ENCODE assay signal across 24 cellular contexts in the genomic region with DNA sequence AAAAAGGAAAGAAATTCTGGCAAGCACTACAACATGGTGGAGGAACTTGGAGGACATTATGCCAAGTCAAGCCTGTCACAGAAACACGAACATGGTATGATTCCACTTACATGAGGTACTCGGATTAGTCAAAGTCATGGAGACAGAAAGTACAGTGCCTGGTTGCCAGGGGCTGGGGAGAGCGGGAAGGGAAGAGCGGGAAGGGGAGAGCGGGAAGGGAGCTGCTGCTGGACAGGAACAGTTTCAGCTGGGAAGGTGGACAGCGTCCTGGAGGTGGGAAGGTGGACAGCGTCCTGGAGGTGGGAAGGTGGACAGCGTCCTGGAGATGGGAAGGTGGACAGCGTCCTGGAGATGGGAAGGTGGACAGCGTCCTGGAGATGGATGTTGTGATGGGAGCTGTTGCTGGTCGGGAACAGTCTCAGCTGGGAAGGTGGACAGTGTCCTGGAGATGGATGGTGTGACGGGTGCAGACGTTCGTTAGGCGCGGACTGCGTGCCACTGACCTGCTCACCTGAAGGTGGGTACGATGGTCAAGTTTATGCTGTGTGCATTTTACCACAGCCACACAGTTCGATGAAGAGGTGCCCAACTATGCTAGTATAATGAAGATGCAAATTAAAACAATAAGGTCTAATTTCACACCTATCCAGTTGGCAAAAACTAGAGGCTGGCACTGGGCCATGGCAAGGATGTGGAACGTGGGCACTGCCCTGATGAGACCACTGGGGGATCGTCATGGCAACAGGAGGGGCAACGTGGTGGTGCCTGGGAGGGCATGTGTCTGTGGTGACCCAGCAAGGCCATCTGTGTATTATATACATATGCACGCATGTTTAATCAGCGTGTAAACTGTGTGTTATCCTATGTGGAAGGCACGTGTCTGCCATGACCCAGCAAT.
A peak's percentile ranks its signal among the peaks of the same experiment; 100 is the strongest.
DNase-seq lines count a peak whose midpoint lies in the region; ATAC-seq, FAIRE-seq and TF ChIP-seq lines count a peak whose summit lies in the region.
"Had no signal": no experiment of that assay in that cellular context is flagged by ENCODE, and none has a peak within 500 bp of the region (broad histone marks: within the 10 kb centered on the region; RNA-seq: fewer than 3 reads in every experiment).

No MANE protein-coding gene starts in this region.

- no peak overlapping the region for H3K27ac Mint-ChIP-seq in activated T-helper 2 cell treated with anti-CD3 and anti-CD28 coated beads, Interferon-gamma antibody, Interleukin-2, Interleukin-4, amounts not matched to agents 10 μg/mL and 5 μg/mL and 100 μg/mL, durations not matched to agents 14 hours and 24 hours and 36 hours
- H3K27ac Mint-ChIP-seq: T-helper 17 cell had no signal

- no peak for TF ChIP-seq EP300 in HepG2 (IDR thresholded peaks at IDR 0.05; ENCODE audit: low read depth in 2 of 2, low read length in 2 of 2)
- TF ChIP-seq EP300 in HepG2 (CRISPR knock-in tag; IDR thresholded peaks at IDR 0.05; ENCODE audit: borderline replicate concordance) = no peak

- H3K4me3 Mint-ChIP-seq in activated T-helper 2 cell treated with anti-CD3 and anti-CD28 coated beads, Interferon-gamma antibody, Interleukin-2, Interleukin-4, amounts not matched to agents 10 μg/mL and 5 μg/mL and 100 μg/mL, durations not matched to agents 14 hours and 24 hours and 36 hours (ENCODE audit: low read depth) = no peak overlapping the region
- H3K4me3 Mint-ChIP-seq: T-helper 17 cell had no signal

- H3K27ac ChIP-seq in right lobe of liver (no peak overlapping the region), HepG2 (ENCODE audit: extremely low read length, insufficient read depth, low read length) (no peak overlapping the region), dorsolateral prefrontal cortex (peak overlapping the region in 47 of 59 donors; percentile 4 to 100 (median 97)), osteoblast (ENCODE audit: low read depth, low read length) (no peak overlapping the region), uterus (no peak overlapping the region)
- H3K27ac ChIP-seq: C4-2B, parathyroid adenoma had no signal

- no peak for TF ChIP-seq RAD21 in HepG2 (CRISPR knock-in tag; IDR thresholded peaks at IDR 0.05)

- H3K4me1 ChIP-seq in right lobe of liver (no peaks in the 10 kb centered on the region), HepG2 (ENCODE audit: insufficient read depth, low read length) (peaks cover 24% of the 10 kb centered on the region), osteoblast (ENCODE audit: insufficient read depth, low read length) (peaks cover 18% of the 10 kb centered on the region), uterus (no peaks in the 10 kb centered on the region)
- H3K4me1 ChIP-seq: parathyroid adenoma had no signal

- peaks cover 12% of the 10 kb centered on the region for H3K4me1 Mint-ChIP-seq in activated T-helper 2 cell treated with anti-CD3 and anti-CD28 coated beads, Interferon-gamma antibody, Interleukin-2, Interleukin-4, amounts not matched to agents 10 μg/mL and 5 μg/mL and 100 μg/mL, durations not matched to agents 14 hours and 24 hours and 36 hours (ENCODE audit: low read depth)

- H4K20me1 ChIP-seq in HepG2 (ENCODE audit: insufficient read depth, low read length) (no peaks in the 10 kb centered on the region), osteoblast (ENCODE audit: insufficient read depth, low read length) (peaks cover 19% of the 10 kb centered on the region)

- WGBS in right lobe of liver (ENCODE audit: insufficient coverage, low coverage, low lambda C conversion rate, missing lambda C conversion rate) = 92% methylated on average over 8 of the region's 25 CpGs
- WGBS in HepG2 (ENCODE audit: low lambda C conversion rate) = 93% methylated on average over 25 of the region's 25 CpGs

- no peaks in the 10 kb centered on the region for H3K27me3 ChIP-seq in right lobe of liver
- no peaks in the 10 kb centered on the region; a peak in 1 of 5 replicates for H3K27me3 ChIP-seq in HepG2 (ENCODE audit: control insufficient read depth in 1 of 2, insufficient read depth in 2 of 2, low read length in 2 of 2)
- no peaks in the 10 kb centered on the region for H3K27me3 ChIP-seq in dorsolateral prefrontal cortex
- no peaks in the 10 kb centered on the region for H3K27me3 ChIP-seq in osteoblast (ENCODE audit: insufficient read depth, low read length)
- no peaks in the 10 kb centered on the region for H3K27me3 ChIP-seq in uterus

- no peak overlapping the region for H2AFZ ChIP-seq in HepG2 (ENCODE audit: low read length)
- H2AFZ ChIP-seq in osteoblast (ENCODE audit: low read length) = no peak overlapping the region
- H2AFZ ChIP-seq: parathyroid adenoma had no signal

- H3K9ac ChIP-seq in HepG2 (ENCODE audit: insufficient read depth, low read depth, low read length) = no peak overlapping the region
- H3K9ac ChIP-seq: parathyroid adenoma had no signal

- H3K36me3 Mint-ChIP-seq in activated T-helper 2 cell treated with anti-CD3 and anti-CD28 coated beads, Interferon-gamma antibody, Interleukin-2, Interleukin-4, amounts not matched to agents 10 μg/mL and 5 μg/mL and 100 μg/mL, durations not matched to agents 14 hours and 24 hours and 36 hours (ENCODE audit: low read depth) = no peaks in the 10 kb centered on the region

- no TSS peak for BruUV-seq in HepG2 (replicated peaks; lab: Mats Ljungman, UMichigan)

- peak in 1 of 4 donors; percentile 18 for ATAC-seq in right lobe of liver
- ATAC-seq in HepG2 = no peak
- ATAC-seq: esophagus mucosa, T-helper 17 cell had no signal

- no peaks in the 10 kb centered on the region for H3K9me3 Mint-ChIP-seq in activated T-helper 2 cell treated with anti-CD3 and anti-CD28 coated beads, Interferon-gamma antibody, Interleukin-2, Interleukin-4, amounts not matched to agents 10 μg/mL and 5 μg/mL and 100 μg/mL, durations not matched to agents 14 hours and 24 hours and 36 hours

- H3K4me2 ChIP-seq in HepG2 (ENCODE audit: low read depth, low read length) = no peak overlapping the region
- H3K4me2 ChIP-seq in osteoblast (ENCODE audit: insufficient read depth, low read length) = no peak overlapping the region

- TF ChIP-seq POLR2A in right lobe of liver (IDR thresholded peaks at IDR 0.05) (no peak), HepG2 (IDR thresholded peaks at IDR 0.05; ENCODE audit: insufficient read depth in 1 of 2, low read depth in 2 of 2, low read length in 2 of 2) (no peak), uterus (IDR thresholded peaks at IDR 0.05) (no peak)

- no peaks in the 10 kb centered on the region for H3K9me3 ChIP-seq in right lobe of liver
- no peaks in the 10 kb centered on the region for H3K9me3 ChIP-seq in HepG2 (ENCODE audit: low read length)
- no peaks in the 10 kb centered on the region for H3K9me3 ChIP-seq in osteoblast (ENCODE audit: low read depth, low read length)
- H3K9me3 ChIP-seq in uterus = no peaks in the 10 kb centered on the region

- no peak for FAIRE-seq in HepG2 (lab: Jason Lieb, UNC)
- FAIRE-seq: GM18507, H54, keratinocyte, RCC 7860 had no signal

- H3K36me3 ChIP-seq in right lobe of liver (no peaks in the 10 kb centered on the region), HepG2 (replicated peaks in 1 of 2; ENCODE audit: control insufficient read depth in 1 of 2, insufficient read depth in 2 of 2, low read length in 2 of 2) (no peaks in the 10 kb centered on the region; a peak in 1 of 5 replicates), osteoblast (ENCODE audit: insufficient read depth, low read length) (no peaks in the 10 kb centered on the region), uterus (no peaks in the 10 kb centered on the region)

- no peak for TF ChIP-seq CTCF in right lobe of liver (IDR thresholded peaks at IDR 0.05)
- TF ChIP-seq CTCF in HepG2 (CRISPR knock-in tag; IDR thresholded peaks at IDR 0.05) = no peak
- no peak for TF ChIP-seq CTCF in dorsolateral prefrontal cortex (IDR thresholded peaks at IDR 0.05 in 54 of 56, conservative IDR thresholded peaks at IDR 0.05 in 2 of 56; ENCODE audit: low read depth in 1 of 56, partially characterized antibody in 56 of 56)
- TF ChIP-seq CTCF in osteoblast (IDR thresholded peaks at IDR 0.05; ENCODE audit: extremely low read depth, low read depth, low read length) = no peak
- TF ChIP-seq CTCF in uterus (IDR thresholded peaks at IDR 0.05) = no peak

- CTCF ChIA-PET in HepG2 (lab: Yijun Ruan, JAX; ENCODE audit: low intra/inter-chr PET ratio, low total read pairs) = no interaction called here

- DNase-seq in right lobe of liver (peak; percentile 3 to 44 (median 37)), HepG2 (ENCODE audit: low spot score) (no peak), dorsolateral prefrontal cortex (peak in 9 of 10 donors; percentile 2 to 44 (median 26)), osteoblast (ENCODE audit: insufficient read length, low spot score, missing footprints) (peak; percentile 66), uterus (peak; percentile 11 to 14), cerebellar cortex (ENCODE audit: low spot score) (no peak), DMS53 treated with DMSO at 0.1 percent for 48 hours (lab: John Stamatoyannopoulos, UW; ENCODE audit: unreplicated experiment) (no peak)
- DNase-seq in activated T-helper 2 cell treated with anti-CD3 and anti-CD28 coated beads, Interferon-gamma antibody, Interleukin-2, Interleukin-4, amounts not matched to agents 10 μg/mL and 5 μg/mL and 100 μg/mL, durations not matched to agents 14 hours and 24 hours and 36 hours (ENCODE audit: low spot score) = no peak
- DNase-seq: activated CD4-positive, alpha-beta T cell treated with anti-CD3 and anti-CD28 coated beads, Interleukin-2, amount 50 U/mL, for 1 hour; activated gamma-delta T cell; caudate nucleus; foreskin melanocyte; MM.1S; NCI-H146; NCI-H2171; NCI-H524 treated with DMSO at 0.1 percent for 48 hours; T-helper 17 cell had no signal

- intact Hi-C loops in right lobe of liver (cut with DNase I) (no loop called here), HepG2 (cut with micrococcal nuclease; ENCODE audit: unreplicated experiment) (no loop called here), dorsolateral prefrontal cortex (cut with DNase I) (loop anchor here in 1 of 2 donors (10.0 kb wide), 1 partner anchor 53 kb away; no protein-coding TSS in a partner anchor), uterus (cut with DNase I; ENCODE audit: low total_unique reads) (no loop called here)
- intact Hi-C loops in activated T-helper 2 cell treated with anti-CD3 and anti-CD28 coated beads, Interferon-gamma antibody, Interleukin-2, Interleukin-4, amounts not matched to agents 10 μg/mL and 5 μg/mL and 100 μg/mL, durations not matched to agents 14 hours and 24 hours and 36 hours (cut with micrococcal nuclease) = no loop called here

- in situ Hi-C loops in HepG2 (cut with HindIII; ENCODE audit: extremely low pct_ligation_motif_present, low pct_unique_long_range_greater_than_20kb) = no loop called here

- POLR2A ChIA-PET in HepG2 (lab: Yijun Ruan, JAX) = no interaction called here

- H3K4me3 ChIP-seq in right lobe of liver (no peak overlapping the region), HepG2 (replicated peaks in 1 of 3; ENCODE audit: insufficient read depth in 1 of 3, low read depth in 2 of 3, low read length in 3 of 3) (no peak overlapping the region), dorsolateral prefrontal cortex (no peak overlapping the region), osteoblast (ENCODE audit: insufficient read depth, low read length) (no peak overlapping the region), uterus (no peak overlapping the region)

- no peaks in the 10 kb centered on the region for H3K79me2 ChIP-seq in HepG2 (ENCODE audit: insufficient read depth, low read length)
- no peaks in the 10 kb centered on the region for H3K79me2 ChIP-seq in osteoblast (ENCODE audit: insufficient read depth, low read length)

- no peaks in the 10 kb centered on the region for H3K27me3 Mint-ChIP-seq in activated T-helper 2 cell treated with anti-CD3 and anti-CD28 coated beads, Interferon-gamma antibody, Interleukin-2, Interleukin-4, amounts not matched to agents 10 μg/mL and 5 μg/mL and 100 μg/mL, durations not matched to agents 14 hours and 24 hours and 36 hours (ENCODE audit: low read depth)
- H3K27me3 Mint-ChIP-seq: T-helper 17 cell had no signal

Comparison
In these comparisons a context has a peak if more than half of its experiments do, and no peak if none do; other contexts are left out.
1. DNase-seq: peak in right lobe of liver (3 of 3), dorsolateral prefrontal cortex (9 of 10), osteoblast (single experiment) and uterus (2 of 2); none in HepG2 (single experiment), activated T-helper 2 cell treated with anti-CD3 and anti-CD28 coated beads, Interferon-gamma antibody, Interleukin-2, Interleukin-4, amounts not matched to agents 10 μg/mL and 5 μg/mL and 100 μg/mL, durations not matched to agents 14 hours and 24 hours and 36 hours (single experiment), cerebellar cortex (single experiment) and DMS53 treated with DMSO at 0.1 percent for 48 hours (single experiment).
2. H3K27ac ChIP-seq: peak in dorsolateral prefrontal cortex (47 of 59); none in right lobe of liver (0 of 3), HepG2 (single experiment), osteoblast (single experiment) and uterus (0 of 2).